9 cellular contexts compared by ENCODE assay signal in the genomic region with DNA sequence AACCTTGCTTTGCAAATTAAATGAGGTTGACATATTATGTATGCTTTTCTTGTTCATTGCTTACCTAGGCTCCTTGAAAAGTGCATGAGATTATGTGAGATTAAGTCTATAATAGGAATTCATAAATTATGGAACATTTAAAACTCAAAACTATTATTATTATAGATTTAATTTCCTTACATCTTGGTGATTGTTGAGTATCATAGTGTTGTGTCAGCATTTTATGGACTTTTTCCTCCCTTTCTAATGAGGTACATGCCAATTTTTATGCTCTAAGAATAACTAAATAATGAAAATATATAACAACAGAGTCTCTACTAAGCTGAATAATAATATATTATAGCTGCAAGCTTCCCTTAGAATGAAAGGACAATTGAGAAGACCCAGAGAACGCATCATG.
"Had no signal": no experiment of that assay in that cellular context is flagged by ENCODE, and none has a peak within 500 bp of the region (broad histone marks: within the 10 kb centered on the region; RNA-seq: fewer than 3 reads in every experiment).

No MANE protein-coding gene starts in this region.

- H2AFZ ChIP-seq: GM23248 had no signal

- FAIRE-seq: H54, HTR-8/SVneo had no signal

- DNase-seq: GM23248, GOT3, H9, HCEC 1CT, Karpas-422, KBM-7 had no signal

- H3K4me2 ChIP-seq: KMS-11 had no signal

- H3K4me3 ChIP-seq: GM23248 had no signal

- H3K9ac ChIP-seq: GM23248, KMS-11 had no signal

- H3K27ac ChIP-seq: GM23248, KMS-11 had no signal
